In genomic region chr3:128095222-128095703, GRCh38 we compare ENCODE assay signal across 8 cellular contexts. TPM values are rescaled to one million over a fixed set of nuclear protein-coding genes. Genes with fewer than 3 reads are reported as not detected.
A peak's percentile ranks its signal among the peaks of the same experiment; 100 is the strongest.
DNase-seq lines count a peak whose midpoint lies in the region; ATAC-seq and TF ChIP-seq lines count a peak whose summit lies in the region.

No MANE protein-coding gene starts in this region.

- H3K4me1 Mint-ChIP-seq in activated CD4-positive, alpha-beta memory T cell treated with anti-CD3 and anti-CD28 coated beads for 36 hours (ENCODE audit: low read depth) = peaks cover 4% of the 10 kb centered on the region
- no peaks in the 10 kb centered on the region for H3K4me1 Mint-ChIP-seq in memory B cell

- POLR2A ChIA-PET in A673 (lab: Charles Lee; ENCODE audit: low non-redundant PET) = no interaction called here
- POLR2A ChIA-PET in activated CD4-positive, alpha-beta memory T cell treated with anti-CD3 and anti-CD28 coated beads for 36 hours (lab: Charles Lee) = interaction anchor here (0.6 kb wide), 1 partner anchor 36 kb away, joined by 3 read pairs; no protein-coding TSS in a partner anchor

- no peaks in the 10 kb centered on the region for H3K9me3 ChIP-seq in A673 (ENCODE audit: low read depth, low read length, poor library complexity, severe bottlenecking)

- TF ChIP-seq CTCF in A673 (conservative IDR thresholded peaks at IDR 0.05; ENCODE audit: low read depth, low read length) = peak; percentile 69

- H3K4me1 ChIP-seq in A673 (ENCODE audit: insufficient read depth, low read length, poor library complexity, severe bottlenecking) = no peaks in the 10 kb centered on the region

- intact Hi-C loops in A673 (cut with micrococcal nuclease; ENCODE audit: unreplicated experiment) = no loop called here
- intact Hi-C loops in activated CD4-positive, alpha-beta memory T cell treated with anti-CD3 and anti-CD28 coated beads for 36 hours (cut with micrococcal nuclease) = loop anchor here (1.0 to 5.0 kb wide), 2 partner anchors 38 to 227 kb away; no protein-coding TSS in a partner anchor

- no peak overlapping the region for H3K4me3 Mint-ChIP-seq in activated CD4-positive, alpha-beta memory T cell treated with anti-CD3 and anti-CD28 coated beads for 36 hours
- no peak overlapping the region for H3K4me3 Mint-ChIP-seq in memory B cell

- no peaks in the 10 kb centered on the region for H3K27me3 Mint-ChIP-seq in activated CD4-positive, alpha-beta memory T cell treated with anti-CD3 and anti-CD28 coated beads for 36 hours
- no peaks in the 10 kb centered on the region for H3K27me3 Mint-ChIP-seq in memory B cell

- CTCF ChIA-PET in A673 (lab: Charles Lee) = interaction anchor here (0.5 to 1.7 kb wide), 2 partner anchors 38 to 402 kb away, joined by 3 to 5 read pairs; no protein-coding TSS in a partner anchor
- CTCF ChIA-PET in activated CD4-positive, alpha-beta memory T cell treated with anti-CD3 and anti-CD28 coated beads for 36 hours (lab: Charles Lee) = interaction anchor here (0.6 to 5.3 kb wide), 27 partner anchors 8 to 1296 kb away, joined by 3 to 97 read pairs (median 4); partner anchors contain the start of gene RUVBL1

- H3K27ac ChIP-seq in A673 (ENCODE audit: low read depth, low read length, poor library complexity, severe bottlenecking) = no peak overlapping the region

- peaks cover 73% of the 10 kb centered on the region for H3K36me3 ChIP-seq in A673 (ENCODE audit: insufficient read depth, low read length, poor library complexity, severe bottlenecking)

- H3K27ac Mint-ChIP-seq in activated CD4-positive, alpha-beta memory T cell treated with anti-CD3 and anti-CD28 coated beads for 36 hours = no peak overlapping the region
- no peak overlapping the region for H3K27ac Mint-ChIP-seq in memory B cell

- no peaks in the 10 kb centered on the region for H3K9me3 Mint-ChIP-seq in activated CD4-positive, alpha-beta memory T cell treated with anti-CD3 and anti-CD28 coated beads for 36 hours
- H3K9me3 Mint-ChIP-seq in memory B cell = no peaks in the 10 kb centered on the region

- DNase-seq in A673 (ENCODE audit: low spot score) (peak; percentile 59), NCI-H524 treated with DMSO at 0.1 percent for 48 hours (lab: John Stamatoyannopoulos, UW) (peak; percentile 13), memory B cell (ENCODE audit: low spot score in 2 of 2) (peak; percentile 71 to 82)
- peak; percentile 84 for DNase-seq in activated CD4-positive, alpha-beta memory T cell treated with anti-CD3 and anti-CD28 coated beads for 36 hours
- DNase-seq in effector CD8-positive, alpha-beta T cell (lab: John Stamatoyannopoulos, UW) = peak; percentile 63
- DNase-seq in stimulated activated CD8-positive, alpha-beta memory T cell treated with anti-CD3 and anti-CD28 coated beads, Interleukin-2, amount 100 ng/mL, for 1 hour (ENCODE audit: low read depth in 2 of 2) = peak; percentile 58 to 69

- no peaks in the 10 kb centered on the region for H3K27me3 ChIP-seq in A673 (replicated peaks; ENCODE audit: insufficient read depth, low read depth, low read length, poor library complexity)

- H3K36me3 Mint-ChIP-seq in activated CD4-positive, alpha-beta memory T cell treated with anti-CD3 and anti-CD28 coated beads for 36 hours = peaks cover 51% of the 10 kb centered on the region
- H3K36me3 Mint-ChIP-seq in memory B cell = peaks cover 21% of the 10 kb centered on the region

- BruUV-seq in A673 (replicated peaks; lab: Mats Ljungman, UMichigan) = no TSS peak

- no peak overlapping the region for H3K4me3 ChIP-seq in A673 (ENCODE audit: low read depth, low read length, poor library complexity, severe bottlenecking)

- ATAC-seq in GM18502 (IDR thresholded peaks at IDR 0.05; ENCODE audit: poor library complexity, unreplicated experiment) (peak; percentile 84), HG03135 (IDR thresholded peaks at IDR 0.05; ENCODE audit: unreplicated experiment) (peak; percentile 85), memory B cell (ENCODE audit: low read depth) (peak; percentile 100)

RNA-seq across cellular contexts. Expression of gene RUVBL1, which starts 28.3 kb away (rescaled TPM):
- 153 and 156 TPM in 2 replicates for total RNA-seq in A673 (2021)
- total RNA-seq in activated CD4-positive, alpha-beta memory T cell treated with anti-CD3 and anti-CD28 coated beads for 36 hours = 10 to 100 TPM; 81.6 to 87.0 TPM

RNA-seq across cellular contexts. Expression of gene SEC61A1, which starts 43.0 kb away (rescaled TPM):
- total RNA-seq in A673 (2021) = 156 and 176 TPM in 2 replicates
- total RNA-seq in activated CD4-positive, alpha-beta memory T cell treated with anti-CD3 and anti-CD28 coated beads for 36 hours = 100 to 1,000 TPM; 147 to 149 TPM

RNA-seq across cellular contexts. Expression of gene EEFSEC, which starts 58.0 kb away (rescaled TPM):
- total RNA-seq in A673 (2021) = 19.7 and 23.2 TPM in 2 replicates
- total RNA-seq in activated CD4-positive, alpha-beta memory T cell treated with anti-CD3 and anti-CD28 coated beads for 36 hours = 10 to 100 TPM; 16.1 to 17.2 TPM

Comparison
In these comparisons a context has a peak if more than half of its experiments do, and no peak if none do; other contexts are left out.
1. DNase-seq: peak in every context shown above with its lines; median percentile 84 in activated CD4-positive, alpha-beta memory T cell treated with anti-CD3 and anti-CD28 coated beads for 36 hours; 76 in memory B cell; 64 in stimulated activated CD8-positive, alpha-beta memory T cell treated with anti-CD3 and anti-CD28 coated beads, Interleukin-2, amount 100 ng/mL, for 1 hour; 63 in effector CD8-positive, alpha-beta T cell; 59 in A673; 13 in NCI-H524 treated with DMSO at 0.1 percent for 48 hours.